Comparison of ENCODE assay signal across 23 cellular contexts in genomic region chr9:91896096-91896495, GRCh38. TPM values are rescaled to one million over a fixed set of nuclear protein-coding genes. Genes with fewer than 3 reads are reported as not detected.
DNase-seq lines count a peak whose midpoint lies in the region; ATAC-seq and TF ChIP-seq lines count a peak whose summit lies in the region.
"Had no signal": no experiment of that assay in that cellular context is flagged by ENCODE, and none has a peak within 500 bp of the region (broad histone marks: within the 10 kb centered on the region; RNA-seq: fewer than 3 reads in every experiment).

No MANE protein-coding gene starts in this region.

- no peak for TF ChIP-seq POLR2A in vagina (IDR thresholded peaks at IDR 0.05)

- H3K36me3 ChIP-seq in right atrium auricular region (no peaks in the 10 kb centered on the region), colonic mucosa (no peaks in the 10 kb centered on the region), vagina (no peaks in the 10 kb centered on the region)
- H3K36me3 ChIP-seq: gastrocnemius medialis, neutrophil had no signal

- TF ChIP-seq CTCF in right atrium auricular region (IDR thresholded peaks at IDR 0.05) = no peak
- TF ChIP-seq CTCF in colonic mucosa (IDR thresholded peaks at IDR 0.05) = no peak
- no peak for TF ChIP-seq CTCF in nephron progenitor cell (IDR thresholded peaks at IDR 0.05)
- no peak for TF ChIP-seq CTCF in vagina (IDR thresholded peaks at IDR 0.05)

- peak overlapping the region; percentile 74 to 75 for H3K27ac ChIP-seq in right atrium auricular region
- peak overlapping the region; percentile 50 for H3K27ac ChIP-seq in colonic mucosa
- peak overlapping the region; percentile 17 for H3K27ac ChIP-seq in vagina
- H3K27ac ChIP-seq: dorsolateral prefrontal cortex, gastrocnemius medialis, neutrophil had no signal

- no peaks in the 10 kb centered on the region for H3K36me3 Mint-ChIP-seq in nephron progenitor cell (ENCODE audit: low read depth)
- H3K36me3 Mint-ChIP-seq: activated naive CD8-positive, alpha-beta T cell; IgD-negative memory B cell had no signal

- H3K27me3 ChIP-seq in right atrium auricular region (no peaks in the 10 kb centered on the region), colonic mucosa (no peaks in the 10 kb centered on the region), vagina (no peaks in the 10 kb centered on the region)
- H3K27me3 ChIP-seq: neutrophil had no signal

- H3K27ac Mint-ChIP-seq in nephron progenitor cell = peak overlapping the region; percentile 83
- H3K27ac Mint-ChIP-seq: activated CD8-positive, alpha-beta T cell treated with anti-CD3 and anti-CD28 coated beads, Interleukin-2, amount 10 ng/mL, durations not matched to agents 7 days and 5 days; activated naive CD8-positive, alpha-beta T cell; activated T-cell treated with anti-CD3 and anti-CD28 coated beads, Interleukin-2, amount 50 U/mL, for 72 hours; H9; IgD-negative memory B cell; stimulated activated naive CD8-positive, alpha-beta T cell treated with anti-CD3 and anti-CD28 coated beads, Interleukin-15, amount 100 ng/mL, for 72 hours; T-helper 1 cell treated with Interleukin-12 subunit alpha and Interleukin-12 subunit beta and Interleukin-4 antibody, amounts not matched to agents 30 μg/mL and 1 μg/mL, for 36 hours had no signal

- no peak overlapping the region for H3K4me3 ChIP-seq in right atrium auricular region
- H3K4me3 ChIP-seq in colonic mucosa = no peak overlapping the region
- no peak overlapping the region for H3K4me3 ChIP-seq in vagina
- H3K4me3 ChIP-seq: gastrocnemius medialis had no signal

- H3K27me3 Mint-ChIP-seq in nephron progenitor cell (ENCODE audit: low read depth, poor library complexity) = peaks cover 5% of the 10 kb centered on the region

- H3K4me1 ChIP-seq in right atrium auricular region (peaks cover 0 to 81% of the 10 kb centered on the region in 2 donors), colonic mucosa (peaks cover 20% of the 10 kb centered on the region), vagina (peaks cover 80% of the 10 kb centered on the region)
- H3K4me1 ChIP-seq: gastrocnemius medialis had no signal

- no peak overlapping the region for H3K9ac ChIP-seq in colonic mucosa (ENCODE audit: low read depth in 2 of 2, low read length in 2 of 2)

- peak overlapping the region; percentile 64 for H3K4me3 Mint-ChIP-seq in nephron progenitor cell
- H3K4me3 Mint-ChIP-seq: activated CD8-positive, alpha-beta T cell treated with anti-CD3 and anti-CD28 coated beads, Interleukin-2, amount 10 ng/mL, durations not matched to agents 7 days and 5 days; activated naive CD8-positive, alpha-beta T cell; activated T-cell treated with anti-CD3 and anti-CD28 coated beads, Interleukin-2, amount 50 U/mL, for 72 hours; H9; IgD-negative memory B cell; stimulated activated naive CD8-positive, alpha-beta T cell treated with anti-CD3 and anti-CD28 coated beads, Interleukin-15, amount 100 ng/mL, for 72 hours; T-helper 1 cell treated with Interleukin-12 subunit alpha and Interleukin-12 subunit beta and Interleukin-4 antibody, amounts not matched to agents 30 μg/mL and 1 μg/mL, for 36 hours had no signal

- H3K9me3 ChIP-seq in right atrium auricular region (no peaks in the 10 kb centered on the region), colonic mucosa (no peaks in the 10 kb centered on the region), vagina (no peaks in the 10 kb centered on the region)
- H3K9me3 ChIP-seq: gastrocnemius medialis, neutrophil had no signal

- ATAC-seq in left ventricle myocardium superior = no peak
- ATAC-seq: activated CD8-positive, alpha-beta T cell treated with anti-CD3 and anti-CD28 coated beads, Interleukin-2, amount 10 ng/mL, durations not matched to agents 7 days and 5 days; activated T-cell treated with anti-CD3 and anti-CD28 coated beads, Interleukin-2, amount 50 U/mL, for 72 hours; gastrocnemius medialis; stimulated activated naive CD8-positive, alpha-beta T cell treated with anti-CD3 and anti-CD28 coated beads, Interleukin-15, amount 100 ng/mL, for 72 hours had no signal

- DNase-seq in right atrium auricular region (ENCODE audit: low spot score) (no peak), left ventricle myocardium superior (no peak), colonic mucosa (no peak), nephron progenitor cell (no peak), vagina (ENCODE audit: extremely low spot score in 2 of 2) (no peak), UCSD-AML1 (lab: John Stamatoyannopoulos, UW; ENCODE audit: unreplicated experiment) (no peak), SKM-1 treated with dmso at 0.1 percent for 144 hours (lab: John Stamatoyannopoulos, UW; ENCODE audit: unreplicated experiment) (no peak)
- no peak for DNase-seq in stimulated activated CD4-positive, alpha-beta T cell treated with anti-CD3 and anti-CD28 coated beads, Interleukin-15, amount 100 ng/mL, for 24 hours
- DNase-seq: activated CD4-positive, CD25-positive, alpha-beta regulatory T cell; activated CD8-positive, alpha-beta T cell treated with anti-CD3 and anti-CD28 coated beads, Interleukin-2, amount 10 ng/mL, durations not matched to agents 7 days and 5 days; activated T-cell treated with anti-CD3 and anti-CD28 coated beads, Interleukin-2, amount 50 U/mL, for 72 hours; dorsolateral prefrontal cortex; gastrocnemius medialis; H9; NCI-H2171 treated with DMSO at 0.1 percent for 48 hours; OCI-M1; stimulated activated CD4-positive, alpha-beta T cell treated with anti-CD3 and anti-CD28 coated beads, Interleukin-2, amount 100 ng/mL, for 24 hours; stimulated activated naive CD8-positive, alpha-beta T cell treated with anti-CD3 and anti-CD28 coated beads, Interleukin-15, amount 100 ng/mL, for 72 hours had no signal

- intact Hi-C loops in left ventricle myocardium superior (cut with micrococcal nuclease) = no loop called here
- intact Hi-C loops in colonic mucosa (cut with DNase I) = no loop called here
- intact Hi-C loops in vagina (cut with DNase I) = loop anchor here (10.0 kb wide), 1 partner anchor 49 kb away; no protein-coding TSS in a partner anchor

- H3K9me3 Mint-ChIP-seq in nephron progenitor cell = no peaks in the 10 kb centered on the region
- H3K9me3 Mint-ChIP-seq: activated T-cell treated with anti-CD3 and anti-CD28 coated beads, Interleukin-2, amount 50 U/mL, for 72 hours; H9; stimulated activated naive CD8-positive, alpha-beta T cell treated with anti-CD3 and anti-CD28 coated beads, Interleukin-15, amount 100 ng/mL, for 72 hours; T-helper 1 cell treated with Interleukin-12 subunit alpha and Interleukin-12 subunit beta and Interleukin-4 antibody, amounts not matched to agents 30 μg/mL and 1 μg/mL, for 36 hours had no signal

- peaks cover 13% of the 10 kb centered on the region for H3K4me1 Mint-ChIP-seq in nephron progenitor cell
- H3K4me1 Mint-ChIP-seq: stimulated activated naive CD8-positive, alpha-beta T cell treated with anti-CD3 and anti-CD28 coated beads, Interleukin-15, amount 100 ng/mL, for 72 hours had no signal

RNA-seq across cellular contexts. Expression of gene ROR2, which starts 53.9 kb away (rescaled TPM):
- total RNA-seq in right atrium auricular region (10 to 100 TPM; 21.8 to 28.5 TPM), left ventricle myocardium superior (0.87 TPM), colonic mucosa (1 to 10 TPM; 1.7 to 9.1 TPM), vagina (22.3 TPM)
- total RNA-seq: mononuclear cell had no signal

Comparison
In these comparisons a context has a peak if more than half of its experiments do, and no peak if none do; other contexts are left out.
1. H3K27ac ChIP-seq: peak in every context shown above with its lines; median percentile 74 in right atrium auricular region; 50 in colonic mucosa; 17 in vagina.